In the genomic region with DNA sequence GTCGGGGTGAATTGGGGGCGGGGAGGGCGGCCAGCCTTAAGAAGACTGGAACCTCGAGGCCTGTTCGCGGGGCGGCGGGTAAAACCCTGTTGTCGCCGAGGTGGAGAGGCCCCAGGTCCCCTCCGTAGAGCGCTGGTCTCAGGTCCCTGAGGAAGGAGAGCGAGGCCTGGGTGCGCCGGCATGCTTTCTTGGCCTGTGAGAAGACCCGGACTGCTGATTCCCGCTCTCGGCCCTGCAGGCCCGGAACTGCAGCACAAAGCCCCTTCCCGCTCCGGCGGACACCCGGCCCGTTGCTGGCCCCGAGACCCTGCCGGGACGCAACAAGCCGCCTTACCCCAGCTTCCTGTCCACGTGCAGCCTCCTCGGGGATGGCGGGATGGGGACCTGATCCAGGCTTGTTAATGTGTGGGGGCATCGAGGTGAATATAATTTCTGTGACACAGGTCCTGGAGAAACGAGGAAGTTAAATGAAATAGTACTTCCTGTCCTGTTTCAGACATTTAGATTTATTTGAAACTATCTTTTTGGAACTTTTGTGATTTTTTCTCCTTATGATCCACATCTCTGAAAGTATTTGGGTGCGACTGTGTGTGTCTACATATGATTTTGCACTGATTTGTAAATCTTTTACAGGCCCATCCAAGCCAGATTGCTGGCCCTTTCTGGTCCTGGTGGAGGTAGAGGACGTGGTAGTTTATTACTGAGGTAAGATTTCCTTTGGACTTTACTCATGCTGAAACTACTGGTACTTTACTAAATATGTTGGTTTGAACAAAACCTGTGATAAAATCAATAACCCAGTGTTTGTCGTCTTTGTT, we compare ENCODE assay signal across 1 cellular context.
TF ChIP-seq lines count a peak whose summit lies in the region.

No MANE protein-coding gene starts in this region.

TF ChIP-seq in K562, 482 proteins besides CTCF, POLR2A, EP300 and RAD21 (continues in another document):
- peak; percentile 84 for TF ChIP-seq CHD1 (IDR thresholded peaks at IDR 0.05; ENCODE audit: low read length)
- no peak for TF ChIP-seq CBX8 (IDR thresholded peaks at IDR 0.05; ENCODE audit: borderline replicate concordance, extremely low read depth, low read depth, low read length, poor library complexity, severe bottlenecking)
- TF ChIP-seq TBP (optimal IDR thresholded peaks at IDR 0.05; ENCODE audit: low read depth, low read length): no peak
- 0 out of 2 replicates have a peak, but pooled peaks have one; percentile 53 for TF ChIP-seq FOXP1 (CRISPR knock-in tag; IDR thresholded peaks at IDR 0.05)
- 0 out of 2 replicates have a peak, but pooled peaks have one; percentile 23 for TF ChIP-seq ETS1 (conservative IDR thresholded peaks at IDR 0.05; ENCODE audit: control insufficient read depth, low read depth, low read length)
- TF ChIP-seq EGR1 (conservative IDR thresholded peaks at IDR 0.05): no peak
- no peak for TF ChIP-seq ZNF184 (CRISPR knock-in tag; IDR thresholded peaks at IDR 0.05)
- TF ChIP-seq, protein P1, sequence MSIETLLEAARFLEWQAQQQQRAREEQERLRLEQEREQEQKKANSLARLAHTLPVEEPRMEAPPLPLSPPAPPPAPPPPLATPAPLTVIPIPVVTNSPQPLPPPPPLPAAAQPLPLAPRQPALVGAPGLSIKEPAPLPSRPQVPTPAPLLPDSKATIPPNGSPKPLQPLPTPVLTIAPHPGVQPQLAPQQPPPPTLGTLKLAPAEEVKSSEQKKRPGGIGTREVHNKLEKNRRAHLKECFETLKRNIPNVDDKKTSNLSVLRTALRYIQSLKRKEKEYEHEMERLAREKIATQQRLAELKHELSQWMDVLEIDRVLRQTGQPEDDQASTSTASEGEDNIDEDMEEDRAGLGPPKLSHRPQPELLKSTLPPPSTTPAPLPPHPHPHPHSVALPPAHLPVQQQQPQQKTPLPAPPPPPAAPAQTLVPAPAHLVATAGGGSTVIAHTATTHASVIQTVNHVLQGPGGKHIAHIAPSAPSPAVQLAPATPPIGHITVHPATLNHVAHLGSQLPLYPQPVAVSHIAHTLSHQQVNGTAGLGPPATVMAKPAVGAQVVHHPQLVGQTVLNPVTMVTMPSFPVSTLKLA (conservative IDR thresholded peaks at IDR 0.05): peak; percentile 55 to 66; a peak in 2 of 4 replicates
- TF ChIP-seq, protein P2, sequence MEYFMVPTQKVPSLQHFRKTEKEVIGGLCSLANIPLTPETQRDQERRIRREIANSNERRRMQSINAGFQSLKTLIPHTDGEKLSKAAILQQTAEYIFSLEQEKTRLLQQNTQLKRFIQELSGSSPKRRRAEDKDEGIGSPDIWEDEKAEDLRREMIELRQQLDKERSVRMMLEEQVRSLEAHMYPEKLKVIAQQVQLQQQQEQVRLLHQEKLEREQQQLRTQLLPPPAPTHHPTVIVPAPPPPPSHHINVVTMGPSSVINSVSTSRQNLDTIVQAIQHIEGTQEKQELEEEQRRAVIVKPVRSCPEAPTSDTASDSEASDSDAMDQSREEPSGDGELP (CRISPR knock-in tag; IDR thresholded peaks at IDR 0.05; ENCODE audit: borderline replicate concordance): peak; percentile 3; the same call in 1 of the 2 replicates
- TF ChIP-seq RBBP5 (IDR thresholded peaks at IDR 0.05; ENCODE audit: borderline replicate concordance, insufficient read depth, low read length, poor library complexity, severe bottlenecking): peak; percentile 80
- no peak for TF ChIP-seq RBM34 (IDR thresholded peaks at IDR 0.05; ENCODE audit: borderline replicate concordance, insufficient read depth, low read length)
- 0 out of 2 replicates have a peak, but pooled peaks have one; percentile 9 for TF ChIP-seq ZNF24 (IDR thresholded peaks at IDR 0.05)
- TF ChIP-seq KDM1A (IDR thresholded peaks at IDR 0.05): peak; percentile 78 to 83; a peak in 3 of 4 replicates
- TF ChIP-seq RBM17 (IDR thresholded peaks at IDR 0.05; ENCODE audit: borderline replicate concordance, low read depth, low read length): no peak
- no peak for TF ChIP-seq E2F3 (CRISPR knock-in tag; IDR thresholded peaks at IDR 0.05)
- no peak for TF ChIP-seq HMG20A (CRISPR knock-in tag; conservative IDR thresholded peaks at IDR 0.05)
- TF ChIP-seq NFRKB (IDR thresholded peaks at IDR 0.05; ENCODE audit: low read depth): 0 out of 2 replicates have a peak, but pooled peaks have one; percentile 41
- no peak for TF ChIP-seq MAFK (IDR thresholded peaks at IDR 0.05; ENCODE audit: low read length)
- 0 out of 2 replicates have a peak, but pooled peaks have one; percentile 15 for TF ChIP-seq EP400 (IDR thresholded peaks at IDR 0.05)
- TF ChIP-seq MTF1 (CRISPR knock-in tag; IDR thresholded peaks at IDR 0.05; ENCODE audit: borderline replicate concordance): no peak
- 0 out of 4 replicates have a peak, but pooled peaks of 1 of the 2 experiments have one; percentile 23 for TF ChIP-seq SIN3A (IDR thresholded peaks at IDR 0.05; ENCODE audit: borderline replicate concordance in 2 of 2, control insufficient read depth in 1 of 2, low read depth in 2 of 2, low read length in 2 of 2)
- TF ChIP-seq, protein P3, sequence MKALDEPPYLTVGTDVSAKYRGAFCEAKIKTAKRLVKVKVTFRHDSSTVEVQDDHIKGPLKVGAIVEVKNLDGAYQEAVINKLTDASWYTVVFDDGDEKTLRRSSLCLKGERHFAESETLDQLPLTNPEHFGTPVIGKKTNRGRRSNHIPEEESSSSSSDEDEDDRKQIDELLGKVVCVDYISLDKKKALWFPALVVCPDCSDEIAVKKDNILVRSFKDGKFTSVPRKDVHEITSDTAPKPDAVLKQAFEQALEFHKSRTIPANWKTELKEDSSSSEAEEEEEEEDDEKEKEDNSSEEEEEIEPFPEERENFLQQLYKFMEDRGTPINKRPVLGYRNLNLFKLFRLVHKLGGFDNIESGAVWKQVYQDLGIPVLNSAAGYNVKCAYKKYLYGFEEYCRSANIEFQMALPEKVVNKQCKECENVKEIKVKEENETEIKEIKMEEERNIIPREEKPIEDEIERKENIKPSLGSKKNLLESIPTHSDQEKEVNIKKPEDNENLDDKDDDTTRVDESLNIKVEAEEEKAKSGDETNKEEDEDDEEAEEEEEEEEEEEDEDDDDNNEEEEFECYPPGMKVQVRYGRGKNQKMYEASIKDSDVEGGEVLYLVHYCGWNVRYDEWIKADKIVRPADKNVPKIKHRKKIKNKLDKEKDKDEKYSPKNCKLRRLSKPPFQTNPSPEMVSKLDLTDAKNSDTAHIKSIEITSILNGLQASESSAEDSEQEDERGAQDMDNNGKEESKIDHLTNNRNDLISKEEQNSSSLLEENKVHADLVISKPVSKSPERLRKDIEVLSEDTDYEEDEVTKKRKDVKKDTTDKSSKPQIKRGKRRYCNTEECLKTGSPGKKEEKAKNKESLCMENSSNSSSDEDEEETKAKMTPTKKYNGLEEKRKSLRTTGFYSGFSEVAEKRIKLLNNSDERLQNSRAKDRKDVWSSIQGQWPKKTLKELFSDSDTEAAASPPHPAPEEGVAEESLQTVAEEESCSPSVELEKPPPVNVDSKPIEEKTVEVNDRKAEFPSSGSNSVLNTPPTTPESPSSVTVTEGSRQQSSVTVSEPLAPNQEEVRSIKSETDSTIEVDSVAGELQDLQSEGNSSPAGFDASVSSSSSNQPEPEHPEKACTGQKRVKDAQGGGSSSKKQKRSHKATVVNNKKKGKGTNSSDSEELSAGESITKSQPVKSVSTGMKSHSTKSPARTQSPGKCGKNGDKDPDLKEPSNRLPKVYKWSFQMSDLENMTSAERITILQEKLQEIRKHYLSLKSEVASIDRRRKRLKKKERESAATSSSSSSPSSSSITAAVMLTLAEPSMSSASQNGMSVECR (CRISPR knock-in tag; IDR thresholded peaks at IDR 0.05): peak; percentile 65; the same call in 1 of the 2 replicates
- TF ChIP-seq EHMT2 (IDR thresholded peaks at IDR 0.05): no peak
- TF ChIP-seq USF2 (CRISPR knock-in tag; IDR thresholded peaks at IDR 0.05): peak; percentile 39; the same call in 1 of the 2 replicates
- TF ChIP-seq EZH2 (IDR thresholded peaks at IDR 0.05; ENCODE audit: borderline replicate concordance, low read depth, low read length): no peak
- peak; percentile 71; the same call in 1 of the 2 replicates for TF ChIP-seq NKRF (IDR thresholded peaks at IDR 0.05; ENCODE audit: borderline replicate concordance)
- TF ChIP-seq ZNF280A (IDR thresholded peaks at IDR 0.05; ENCODE audit: low read depth, partially characterized antibody): no peak
- TF ChIP-seq CCNT2 (IDR thresholded peaks at IDR 0.05; ENCODE audit: borderline replicate concordance, extremely low read depth, insufficient read length, low read depth, low read length): peak; percentile 15
- TF ChIP-seq ZFP1 (CRISPR knock-in tag; IDR thresholded peaks at IDR 0.05): no peak
- TF ChIP-seq FOXM1 (IDR thresholded peaks at IDR 0.05; ENCODE audit: low read depth): no peak
- TF ChIP-seq FOXM1 (CRISPR knock-in tag; IDR thresholded peaks at IDR 0.05; ENCODE audit: low read depth): no peak
- TF ChIP-seq E2F6 (IDR thresholded peaks at IDR 0.05; ENCODE audit: borderline replicate concordance in 1 of 2, extremely low read depth in 1 of 2, insufficient read depth in 1 of 2, insufficient read length in 1 of 2, low read depth in 1 of 2, low read length in 1 of 2, poor library complexity in 1 of 2, severe bottlenecking in 1 of 2): peak in 1 of 2 experiments; percentile 66
- TF ChIP-seq CREM (IDR thresholded peaks at IDR 0.05; ENCODE audit: low read depth): peak; percentile 23; the same call in 1 of the 2 replicates
- no peak for TF ChIP-seq NFIX (CRISPR knock-in tag; IDR thresholded peaks at IDR 0.05; ENCODE audit: low read depth)
- TF ChIP-seq ZFX (CRISPR knock-in tag; IDR thresholded peaks at IDR 0.05): peak; percentile 83
- no peak for TF ChIP-seq PHB (CRISPR knock-in tag; IDR thresholded peaks at IDR 0.05)
- TF ChIP-seq RUNX1 (IDR thresholded peaks at IDR 0.05; ENCODE audit: low read depth): no peak
- TF ChIP-seq DIDO1 (tag; IDR thresholded peaks at IDR 0.05; ENCODE audit: low read depth): no peak
- peak; percentile 51 for TF ChIP-seq MAX (CRISPR knock-in tag; IDR thresholded peaks at IDR 0.05)
- TF ChIP-seq RBFOX2 (IDR thresholded peaks at IDR 0.05; ENCODE audit: low read depth, low read length): peak; percentile 93
- peak; percentile 84 for TF ChIP-seq POLR2G (IDR thresholded peaks at IDR 0.05; ENCODE audit: low read depth, low read length)
- no peak for TF ChIP-seq FIP1L1 (IDR thresholded peaks at IDR 0.05; ENCODE audit: low read depth, low read length, poor library complexity, severe bottlenecking)
- TF ChIP-seq, protein P4, sequence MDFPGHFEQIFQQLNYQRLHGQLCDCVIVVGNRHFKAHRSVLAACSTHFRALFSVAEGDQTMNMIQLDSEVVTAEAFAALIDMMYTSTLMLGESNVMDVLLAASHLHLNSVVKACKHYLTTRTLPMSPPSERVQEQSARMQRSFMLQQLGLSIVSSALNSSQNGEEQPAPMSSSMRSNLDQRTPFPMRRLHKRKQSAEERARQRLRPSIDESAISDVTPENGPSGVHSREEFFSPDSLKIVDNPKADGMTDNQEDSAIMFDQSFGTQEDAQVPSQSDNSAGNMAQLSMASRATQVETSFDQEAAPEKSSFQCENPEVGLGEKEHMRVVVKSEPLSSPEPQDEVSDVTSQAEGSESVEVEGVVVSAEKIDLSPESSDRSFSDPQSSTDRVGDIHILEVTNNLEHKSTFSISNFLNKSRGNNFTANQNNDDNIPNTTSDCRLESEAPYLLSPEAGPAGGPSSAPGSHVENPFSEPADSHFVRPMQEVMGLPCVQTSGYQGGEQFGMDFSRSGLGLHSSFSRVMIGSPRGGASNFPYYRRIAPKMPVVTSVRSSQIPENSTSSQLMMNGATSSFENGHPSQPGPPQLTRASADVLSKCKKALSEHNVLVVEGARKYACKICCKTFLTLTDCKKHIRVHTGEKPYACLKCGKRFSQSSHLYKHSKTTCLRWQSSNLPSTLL (IDR thresholded peaks at IDR 0.05): no peak
- TF ChIP-seq ATF7 (IDR thresholded peaks at IDR 0.05): no peak
